Comparison of ENCODE assay signal across 22 cellular contexts in genomic region chr1:183497218-183497617, GRCh38. TPM values are rescaled to one million over a fixed set of nuclear protein-coding genes. Genes with fewer than 3 reads are reported as not detected.
A peak's percentile ranks its signal among the peaks of the same experiment; 100 is the strongest.
DNase-seq lines count a peak whose midpoint lies in the region; ATAC-seq and FAIRE-seq lines count a peak whose summit lies in the region.
"Had no signal": no experiment of that assay in that cellular context is flagged by ENCODE, and none has a peak within 500 bp of the region (broad histone marks: within the 10 kb centered on the region; RNA-seq: fewer than 3 reads in every experiment).

No MANE protein-coding gene starts in this region.

- H3K27ac ChIP-seq in BLaER1 treated with 17β-estradiol and CSF1 and Interleukin-3, amounts not matched to agents 10 nM and 100 nM, result peak overlapping the region in 8 of 11 experiments; percentile 27 to 90 (median 82); a peak in 9 of 22 replicates
- H3K27ac ChIP-seq in Karpas-422 (ENCODE audit: low read length), result peak overlapping the region; percentile 79; the same call in 1 of the 2 replicates
- H3K27ac ChIP-seq: 22Rv1, KMS-11, PC-9, RWPE1 had no signal

- no peaks in the 10 kb centered on the region for H3K27me3 Mint-ChIP-seq in T-helper 1 cell treated with Interleukin-12 subunit alpha and Interleukin-12 subunit beta and Interleukin-4 antibody, amounts not matched to agents 30 μg/mL and 1 μg/mL, for 36 hours (ENCODE audit: low read depth)
- no peaks in the 10 kb centered on the region for H3K27me3 Mint-ChIP-seq in central memory CD8-positive, alpha-beta T cell

- H4K20me1 ChIP-seq in BLaER1 treated with 17β-estradiol and CSF1 and Interleukin-3, amounts not matched to agents 10 nM and 100 nM, result peaks cover 29 to 91% (median 60%) of the 10 kb centered on the region in 11 experiments; a peak in 19 of 22 replicates
- 0 out of 2 replicates have a peak, but pooled peaks cover 4% of the 10 kb centered on the region for H4K20me1 ChIP-seq in Karpas-422 (ENCODE audit: insufficient read depth, low read depth, low read length)

- peak overlapping the region in 3 of 11 experiments; percentile 0 to 9 (median 1); a peak in 1 of 22 replicates for H3K4me2 ChIP-seq in BLaER1 treated with 17β-estradiol and CSF1 and Interleukin-3, amounts not matched to agents 10 nM and 100 nM
- H3K4me2 ChIP-seq in Karpas-422 (ENCODE audit: low read depth, low read length, poor library complexity, severe bottlenecking), result no peak overlapping the region
- H3K4me2 ChIP-seq: KMS-11, PC-9 had no signal

- peaks cover 98% of the 10 kb centered on the region for H3K79me2 ChIP-seq in Karpas-422 (ENCODE audit: low read length)

- intact Hi-C loops in sciatic nerve (cut with DNase I), result no loop called here

- peaks cover 0 to 40% (median 19%) of the 10 kb centered on the region in 11 experiments; a peak in 12 of 22 replicates for H3K36me3 ChIP-seq in BLaER1 treated with 17β-estradiol and CSF1 and Interleukin-3, amounts not matched to agents 10 nM and 100 nM
- H3K36me3 ChIP-seq in Karpas-422 (ENCODE audit: insufficient read depth, low read length), result no peaks in the 10 kb centered on the region; the same call in 1 of the 2 replicates
- no peaks in the 10 kb centered on the region for H3K36me3 ChIP-seq in H7 (replicated peaks; ENCODE audit: control insufficient read depth, insufficient read depth, low read length)

- H3K4me1 Mint-ChIP-seq in T-helper 1 cell treated with Interleukin-12 subunit alpha and Interleukin-12 subunit beta and Interleukin-4 antibody, amounts not matched to agents 30 μg/mL and 1 μg/mL, for 36 hours (ENCODE audit: low read depth), result peaks cover 47% of the 10 kb centered on the region
- peaks cover 67% of the 10 kb centered on the region for H3K4me1 Mint-ChIP-seq in central memory CD8-positive, alpha-beta T cell

- no peak for DNase-seq in T-helper 1 cell
- no peak for DNase-seq in Karpas-422
- no peak for DNase-seq in central memory CD8-positive, alpha-beta T cell (ENCODE audit: low spot score in 2 of 2)
- DNase-seq in sciatic nerve (ENCODE audit: low spot score), result no peak
- DNase-seq in H7, result no peak
- no peak for DNase-seq in urothelium cell line (ENCODE audit: low spot score)
- DNase-seq: Calu3, DMS53, EL, NCI-H1417, NCI-H1930, NCI-H226, NCI-H524 treated with DMSO at 0.1 percent for 48 hours, PC-9, SIG-M5 had no signal

- no peak for FAIRE-seq in urothelium cell line (lab: Jason Lieb, UNC)
- FAIRE-seq: GM12892, HepG2 had no signal

- H3K27me3 ChIP-seq in BLaER1 treated with 17β-estradiol and CSF1 and Interleukin-3, amounts not matched to agents 10 nM and 100 nM, result no peaks in the 10 kb centered on the region
- H3K27me3 ChIP-seq in Karpas-422 (ENCODE audit: low read length) (no peaks in the 10 kb centered on the region), H7 (ENCODE audit: control insufficient read depth, insufficient read depth, low read length) (no peaks in the 10 kb centered on the region)

- no peaks in the 10 kb centered on the region for H3K9me2 ChIP-seq in Karpas-422 (replicated peaks; ENCODE audit: insufficient read depth, low read length)

- no peak overlapping the region for H2AFZ ChIP-seq in Karpas-422 (ENCODE audit: low read length)
- H2AFZ ChIP-seq: PC-9 had no signal

- H3K9me3 ChIP-seq in BLaER1 treated with 17β-estradiol and CSF1 and Interleukin-3, amounts not matched to agents 10 nM and 100 nM (replicated peaks in 1 of 11), result peaks cover 0 to 17% (median 0%) of the 10 kb centered on the region in 11 experiments; a peak in 4 of 22 replicates
- no peaks in the 10 kb centered on the region for H3K9me3 ChIP-seq in Karpas-422 (ENCODE audit: low read length)

- peaks cover 3% of the 10 kb centered on the region for H3K9me3 Mint-ChIP-seq in T-helper 1 cell treated with Interleukin-12 subunit alpha and Interleukin-12 subunit beta and Interleukin-4 antibody, amounts not matched to agents 30 μg/mL and 1 μg/mL, for 36 hours
- no peaks in the 10 kb centered on the region for H3K9me3 Mint-ChIP-seq in central memory CD8-positive, alpha-beta T cell

- H3K4me3 Mint-ChIP-seq in T-helper 1 cell treated with Interleukin-12 subunit alpha and Interleukin-12 subunit beta and Interleukin-4 antibody, amounts not matched to agents 30 μg/mL and 1 μg/mL, for 36 hours, result no peak overlapping the region
- no peak overlapping the region for H3K4me3 Mint-ChIP-seq in central memory CD8-positive, alpha-beta T cell

- no peak for ATAC-seq in central memory CD8-positive, alpha-beta T cell (replicated peaks; ENCODE audit: extremely low read depth, poor library complexity, severe bottlenecking)
- no peak for ATAC-seq in sciatic nerve
- ATAC-seq: HepG2 had no signal

- peaks cover 21 to 57% (median 32%) of the 10 kb centered on the region in 10 experiments; a peak in 19 of 20 replicates for H3K4me1 ChIP-seq in BLaER1 treated with 17β-estradiol and CSF1 and Interleukin-3, amounts not matched to agents 10 nM and 100 nM
- H3K4me1 ChIP-seq in Karpas-422 (ENCODE audit: low read length), result peaks cover 94% of the 10 kb centered on the region

- H3K4me3 ChIP-seq in BLaER1 treated with 17β-estradiol and CSF1 and Interleukin-3, amounts not matched to agents 10 nM and 100 nM, result no peak overlapping the region
- H3K4me3 ChIP-seq in Karpas-422 (ENCODE audit: low read length) (no peak overlapping the region), H7 (ENCODE audit: insufficient read depth, low read depth, low read length) (no peak overlapping the region)
- H3K4me3 ChIP-seq: PC-9 had no signal

- peak overlapping the region; percentile 71 for H3K27ac Mint-ChIP-seq in T-helper 1 cell treated with Interleukin-12 subunit alpha and Interleukin-12 subunit beta and Interleukin-4 antibody, amounts not matched to agents 30 μg/mL and 1 μg/mL, for 36 hours
- H3K27ac Mint-ChIP-seq in central memory CD8-positive, alpha-beta T cell (ENCODE audit: low read depth), result peak overlapping the region; percentile 42

- H3K36me3 Mint-ChIP-seq in T-helper 1 cell treated with Interleukin-12 subunit alpha and Interleukin-12 subunit beta and Interleukin-4 antibody, amounts not matched to agents 30 μg/mL and 1 μg/mL, for 36 hours (ENCODE audit: low read depth), result peaks cover 17% of the 10 kb centered on the region
- H3K36me3 Mint-ChIP-seq in central memory CD8-positive, alpha-beta T cell (ENCODE audit: insufficient read depth), result peaks cover 4% of the 10 kb centered on the region

- no peak overlapping the region for H3K9ac ChIP-seq in BLaER1 treated with 17β-estradiol and CSF1 and Interleukin-3, amounts not matched to agents 10 nM and 100 nM
- no peak overlapping the region for H3K9ac ChIP-seq in Karpas-422 (ENCODE audit: low read length)
- H3K9ac ChIP-seq: KMS-11 had no signal

RNA-seq across cellular contexts. Expression of gene SMG7, which starts 24.9 kb away (rescaled TPM):
- 41.1 and 99.7 TPM in 2 replicates for total RNA-seq in Karpas-422 (2014; rRNA removed; shearing (Covaris generic); ENCODE audit: low replicate concordance)
- total RNA-seq in sciatic nerve, result 75.2 TPM
- 21.9 and 37.6 TPM in 2 replicates for total RNA-seq in H7 (2014; rRNA removed; shearing (Covaris generic))
